Comparison of ENCODE assay signal across 26 cellular contexts in genomic region chr11:130202009-130202817, GRCh38. TPM values are rescaled to one million over a fixed set of nuclear protein-coding genes. Genes with fewer than 3 reads are reported as not detected.
DNase-seq lines count a peak whose midpoint lies in the region; ATAC-seq and TF ChIP-seq lines count a peak whose summit lies in the region.
"Had no signal": no experiment of that assay in that cellular context is flagged by ENCODE, and none has a peak within 500 bp of the region (broad histone marks: within the 10 kb centered on the region; RNA-seq: fewer than 3 reads in every experiment).

No MANE protein-coding gene starts in this region.

- ATAC-seq in HG03520 (IDR thresholded peaks at IDR 0.05; ENCODE audit: unreplicated experiment): no peak
- ATAC-seq: sciatic nerve, SK-N-SH treated with all-trans-retinoic acid at 6 μM for 48 hours had no signal

- H3K27me3 Mint-ChIP-seq in CD14-positive monocyte (ENCODE audit: low read depth in 3 of 3): peaks cover 1 to 7% (median 7%) of the 10 kb centered on the region in 3 donors
- H3K27me3 Mint-ChIP-seq: activated CD4-positive, alpha-beta T cell treated with anti-CD3 and anti-CD28 coated beads, Interleukin-2, amount 10 ng/mL, durations not matched to agents 24 days and 14 days; dendritic cell treated with granulocyte-macrophage colony-stimulating factor and Interleukin-4, amounts not matched to agents 40 ng/mL and 50 ng/mL, for 4 days had no signal

- TF ChIP-seq CTCF in CD14-positive monocyte (IDR thresholded peaks at IDR 0.05) (no peak), spleen (IDR thresholded peaks at IDR 0.05 in 8 of 11, conservative IDR thresholded peaks at IDR 0.05 in 3 of 11) (no peak)

- WGBS in spleen, 5 donors: 54 to 70% (median 68%) methylated on average over 12 of the region's 12 CpGs

- H3K36me3 Mint-ChIP-seq in CD14-positive monocyte: peaks cover 68 to 80% of the 10 kb centered on the region in 2 donors

- DNase-seq in CD14-positive monocyte (ENCODE audit: low spot score): no peak
- DNase-seq in NOMO-1 treated with dmso at 0.1 percent for 144 hours (lab: John Stamatoyannopoulos, UW; ENCODE audit: unreplicated experiment): peak; percentile 5
- peak; percentile 40 for DNase-seq in germinal center (ENCODE audit: low spot score)
- DNase-seq in spleen: peak; percentile 59
- DNase-seq in stimulated activated naive CD4-positive, alpha-beta T cell treated with Interleukin-2 at 50 U/mL for 16 hours (lab: John Stamatoyannopoulos, UW): no peak
- no peak for DNase-seq in NCI-H187 treated with DMSO at 0.1 percent for 48 hours (lab: John Stamatoyannopoulos, UW)
- DNase-seq: activated CD4-positive, alpha-beta T cell treated with anti-CD3 and anti-CD28 coated beads, Interleukin-2, amount 10 ng/mL, durations not matched to agents 24 days and 14 days; activated T-cell treated with anti-CD3 and anti-CD28 coated beads, Interleukin-2, amount 50 U/mL, for 4 hours; C1 segment of cervical spinal cord; Caco-2; DMS79; endodermal cell; esophagus squamous epithelium; foreskin melanocyte; NCI-H1105 treated with DMSO at 0.1 percent for 48 hours; NCI-H2029 treated with DMSO at 0.1 percent for 48 hours; NCI-H526; WERI-Rb-1 had no signal

- peaks cover 0 to 31% (median 3%) of the 10 kb centered on the region in 6 donors for H3K36me3 ChIP-seq in spleen
- H3K36me3 ChIP-seq: WERI-Rb-1 had no signal

- peak overlapping the region in 1 of 8 donors; percentile 24 for H3K27ac ChIP-seq in spleen
- H3K27ac ChIP-seq: esophagus squamous epithelium, tibial artery, WERI-Rb-1 had no signal

- no peak overlapping the region for H3K4me3 ChIP-seq in spleen
- H3K4me3 ChIP-seq: esophagus squamous epithelium, lung, tibial artery had no signal

- no peaks in the 10 kb centered on the region for H3K27me3 ChIP-seq in spleen (replicated peaks in 1 of 7)
- H3K27me3 ChIP-seq: esophagus squamous epithelium, tibial artery had no signal

- H3K27ac Mint-ChIP-seq in CD14-positive monocyte: peak overlapping the region in 5 of 7 donors; percentile 48 to 83 (median 75)
- H3K27ac Mint-ChIP-seq: activated CD4-positive, alpha-beta T cell treated with anti-CD3 and anti-CD28 coated beads, Interleukin-2, amount 10 ng/mL, durations not matched to agents 24 days and 14 days; dendritic cell treated with granulocyte-macrophage colony-stimulating factor and Interleukin-4, amounts not matched to agents 40 ng/mL and 50 ng/mL, for 4 days; endodermal cell had no signal

- H3K9me3 ChIP-seq in spleen: no peaks in the 10 kb centered on the region
- H3K9me3 ChIP-seq: Caco-2, esophagus squamous epithelium, tibial artery had no signal

- intact Hi-C loops in CD14-positive monocyte (cut with micrococcal nuclease) (no loop called here), spleen (cut with DNase I; ENCODE audit: low total_unique reads) (no loop called here)

- H3K4me1 ChIP-seq in spleen: peaks cover 0 to 21% (median 14%) of the 10 kb centered on the region in 6 donors
- H3K4me1 ChIP-seq: Caco-2, esophagus squamous epithelium, tibial artery had no signal

- TF ChIP-seq POLR2A in spleen (IDR thresholded peaks at IDR 0.05): no peak

- peaks cover 29% of the 10 kb centered on the region for H3K4me1 Mint-ChIP-seq in CD14-positive monocyte
- H3K4me1 Mint-ChIP-seq: activated CD4-positive, alpha-beta T cell treated with anti-CD3 and anti-CD28 coated beads, Interleukin-2, amount 10 ng/mL, durations not matched to agents 24 days and 14 days; central memory CD8-positive, alpha-beta T cell; endodermal cell had no signal

- H3K9me3 Mint-ChIP-seq in CD14-positive monocyte: peaks cover 0 to 6% (median 0%) of the 10 kb centered on the region in 7 donors
- H3K9me3 Mint-ChIP-seq: activated CD4-positive, alpha-beta T cell treated with anti-CD3 and anti-CD28 coated beads, Interleukin-2, amount 10 ng/mL, durations not matched to agents 24 days and 14 days; activated T-cell treated with anti-CD3 and anti-CD28 coated beads, Interleukin-2, amount 50 U/mL, for 4 hours; central memory CD8-positive, alpha-beta T cell had no signal

- no peak overlapping the region for H3K4me3 Mint-ChIP-seq in CD14-positive monocyte
- H3K4me3 Mint-ChIP-seq: activated CD4-positive, alpha-beta T cell treated with anti-CD3 and anti-CD28 coated beads, Interleukin-2, amount 10 ng/mL, durations not matched to agents 24 days and 14 days; activated T-cell treated with anti-CD3 and anti-CD28 coated beads, Interleukin-2, amount 50 U/mL, for 4 hours; central memory CD8-positive, alpha-beta T cell; dendritic cell treated with granulocyte-macrophage colony-stimulating factor and Interleukin-4, amounts not matched to agents 40 ng/mL and 50 ng/mL, for 4 days; endodermal cell had no signal

RNA-seq across cellular contexts. Expression of gene ST14, which starts 42.6 kb away (rescaled TPM):
- polyA plus RNA-seq in CD14-positive monocyte: 10 to 100 TPM; 13.3 to 23.6 TPM
- 10 to 100 TPM in 6 of 7 donors, 1 to 10 TPM in 1; 7.1 to 20.2 (median 12.5) TPM for total RNA-seq in spleen
- 10 to 100 TPM; 10.7 to 25.9 (median 12.5) TPM for polyA plus RNA-seq in spleen
- total RNA-seq: activated CD4-positive, alpha-beta T cell treated with anti-CD3 and anti-CD28 coated beads, Interleukin-2, amount 10 ng/mL, durations not matched to agents 24 days and 14 days; T-helper 2 cell treated with Interferon-gamma antibody and Interleukin-4, amounts not matched to agents 100 ng/mL and 5 ng/mL, for 36 hours had no signal

Comparison
In these comparisons a context has a peak if more than half of its experiments do, and no peak if none do; other contexts are left out.
1. DNase-seq: peak in NOMO-1 treated with dmso at 0.1 percent for 144 hours (single experiment), germinal center (single experiment) and spleen (single experiment); none in CD14-positive monocyte (single experiment), stimulated activated naive CD4-positive, alpha-beta T cell treated with Interleukin-2 at 50 U/mL for 16 hours (single experiment) and NCI-H187 treated with DMSO at 0.1 percent for 48 hours (single experiment).